In the genomic region with DNA sequence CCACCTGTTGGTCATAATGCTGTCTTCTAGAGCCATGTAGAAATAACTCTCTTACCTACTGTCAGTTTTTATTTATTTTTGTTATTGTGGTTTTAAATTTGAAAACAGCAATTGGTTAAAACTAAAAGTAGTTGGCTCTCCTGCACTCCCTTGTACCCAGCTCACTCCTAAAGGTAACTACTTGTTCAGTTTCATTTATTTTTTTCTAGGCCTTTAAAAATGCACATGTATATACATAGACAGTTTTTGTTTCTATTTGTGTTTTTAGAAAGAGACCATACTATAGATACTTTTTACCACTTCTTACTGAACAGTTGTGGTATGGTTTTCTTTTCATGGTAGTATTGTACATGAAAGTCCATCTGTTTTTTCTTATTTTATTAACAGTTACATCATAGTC, we compare ENCODE assay signal across 15 cellular contexts. TPM values are rescaled to one million over a fixed set of nuclear protein-coding genes. Genes with fewer than 3 reads are reported as not detected.
DNase-seq lines count a peak whose midpoint lies in the region; ATAC-seq and TF ChIP-seq lines count a peak whose summit lies in the region.
"Had no signal": no experiment of that assay in that cellular context is flagged by ENCODE, and none has a peak within 500 bp of the region (broad histone marks: within the 10 kb centered on the region; RNA-seq: fewer than 3 reads in every experiment).

No MANE protein-coding gene starts in this region.

- ATAC-seq in GM19397 (IDR thresholded peaks at IDR 0.05; ENCODE audit: unreplicated experiment) (peak; percentile 54), HG02759 (IDR thresholded peaks at IDR 0.05; ENCODE audit: unreplicated experiment) (peak; percentile 52), HG03354 (IDR thresholded peaks at IDR 0.05; ENCODE audit: poor library complexity, severe bottlenecking, unreplicated experiment) (peak; percentile 71), left lobe of liver (no peak)
- ATAC-seq: activated CD4-positive, CD25-positive, alpha-beta regulatory T cell treated with anti-CD3 and anti-CD28 coated beads, Interleukin-2, amount 50 U/mL, for 24 hours; effector memory CD8-positive, alpha-beta T cell had no signal

- H3K23ac ChIP-seq in trophoblast cell (ENCODE audit: low read length): no peak overlapping the region

- H2BK120ac ChIP-seq in trophoblast cell (ENCODE audit: insufficient read depth, low read length, poor library complexity): no peak overlapping the region

- no peak overlapping the region for H3K18ac ChIP-seq in trophoblast cell (ENCODE audit: low read length)

- no peak overlapping the region for H4K91ac ChIP-seq in trophoblast cell (ENCODE audit: low read depth, low read length)

- H3K4me1 ChIP-seq in trophoblast cell (ENCODE audit: control insufficient read depth in 1 of 2, insufficient read depth in 2 of 2, low read length in 2 of 2) (no peaks in the 10 kb centered on the region), esophagus muscularis mucosa (peaks cover 41 to 56% (median 47%) of the 10 kb centered on the region in 4 donors)

- TF ChIP-seq POLR2A in esophagus muscularis mucosa (IDR thresholded peaks at IDR 0.05; ENCODE audit: low read depth): no peak

- no peak overlapping the region for H4K12ac ChIP-seq in trophoblast cell (ENCODE audit: low read depth, low read length)

- no peaks in the 10 kb centered on the region for H3K36me3 ChIP-seq in trophoblast cell (ENCODE audit: control insufficient read depth in 1 of 2, insufficient read depth in 2 of 2, low read length in 2 of 2)
- no peaks in the 10 kb centered on the region for H3K36me3 ChIP-seq in esophagus muscularis mucosa
- H3K36me3 ChIP-seq: tibial artery had no signal

- H3K9me3 ChIP-seq in trophoblast cell (ENCODE audit: insufficient read depth, low read depth, low read length) (no peaks in the 10 kb centered on the region), esophagus muscularis mucosa (no peaks in the 10 kb centered on the region)
- H3K9me3 ChIP-seq: tibial artery had no signal

- H3K4me3 ChIP-seq in trophoblast cell (ENCODE audit: low read depth, low read length) (no peak overlapping the region), esophagus muscularis mucosa (no peak overlapping the region)
- H3K4me3 ChIP-seq: GM23248, skin epidermis, tibial artery had no signal

- H3K4ac ChIP-seq in trophoblast cell (ENCODE audit: low read depth, low read length): no peak overlapping the region

- H3K27me3 ChIP-seq in trophoblast cell (ENCODE audit: insufficient read depth, low read length) (no peaks in the 10 kb centered on the region), esophagus muscularis mucosa (no peaks in the 10 kb centered on the region)
- H3K27me3 ChIP-seq: tibial artery had no signal

- H3K4me2 ChIP-seq in trophoblast cell (ENCODE audit: low read length): no peak overlapping the region

- no peak for TF ChIP-seq CTCF in esophagus muscularis mucosa (IDR thresholded peaks at IDR 0.05)

- no peak overlapping the region for H2AK5ac ChIP-seq in trophoblast cell (ENCODE audit: low read length)

- no peak for TF ChIP-seq EP300 in esophagus muscularis mucosa (IDR thresholded peaks at IDR 0.05)

- no peak overlapping the region for H4K8ac ChIP-seq in trophoblast cell (ENCODE audit: low read depth, low read length)

- DNase-seq in left lobe of liver (ENCODE audit: low spot score) (no peak), trophoblast cell (no peak), mucosa of gallbladder (ENCODE audit: low spot score) (no peak), esophagus muscularis mucosa (ENCODE audit: extremely low spot score) (no peak)
- DNase-seq: activated T-cell treated with anti-CD3 and anti-CD28 coated beads, Interleukin-2, amount 50 U/mL, for 48 hours; effector memory CD8-positive, alpha-beta T cell; GM23248; NCI-H1092 treated with DMSO at 0.1 percent for 48 hours; NCI-H774; tibial artery had no signal

- no peaks in the 10 kb centered on the region for H3K79me1 ChIP-seq in trophoblast cell (ENCODE audit: low read length)

- intact Hi-C loops in esophagus muscularis mucosa (cut with DNase I): no loop called here

- H2AFZ ChIP-seq in trophoblast cell (ENCODE audit: insufficient read depth, low read length, poor library complexity): no peak overlapping the region
- H2AFZ ChIP-seq: GM23248 had no signal

- H3K14ac ChIP-seq in trophoblast cell (ENCODE audit: low read length): no peak overlapping the region

- H2BK5ac ChIP-seq in trophoblast cell (ENCODE audit: low read depth, low read length, poor library complexity): no peak overlapping the region

- no peak overlapping the region for H3K27ac ChIP-seq in trophoblast cell (ENCODE audit: low read depth, low read length)
- no peak overlapping the region for H3K27ac ChIP-seq in esophagus muscularis mucosa (replicated peaks in 1 of 4)
- H3K27ac ChIP-seq: GM23248, tibial artery had no signal

- H3K9ac ChIP-seq in trophoblast cell (ENCODE audit: low read length): no peak overlapping the region
- H3K9ac ChIP-seq: GM23248 had no signal

- no peak overlapping the region for H2BK12ac ChIP-seq in trophoblast cell (ENCODE audit: low read length)

- peaks cover 2% of the 10 kb centered on the region for H3K79me2 ChIP-seq in trophoblast cell (ENCODE audit: control insufficient read depth, insufficient read depth, low read length, poor library complexity)

RNA-seq across cellular contexts. Expression of a gene that starts 16.8 kb away (rescaled TPM):
- total RNA-seq in left lobe of liver (15.3 TPM), mucosa of gallbladder (32.5 TPM), esophagus muscularis mucosa (10 to 100 TPM; 19.5 to 34.3 (median 29.2) TPM)
- 11.9 and 12.9 TPM in 2 replicates for polyA plus RNA-seq in trophoblast cell (2013)
